Comparison of ENCODE assay signal across 1 cellular context in genomic region chr11:90594658-90595057, GRCh38.
TF ChIP-seq lines count a peak whose summit lies in the region.

No MANE protein-coding gene starts in this region.

TF ChIP-seq in WTC11, 78 proteins besides CTCF, POLR2A, EP300 and RAD21 (continued from another document):
- TF ChIP-seq STAT6 (CRISPR knock-in tag; conservative IDR thresholded peaks at IDR 0.05; ENCODE audit: low read depth) (no peak), ZBTB43 (CRISPR knock-in tag; IDR thresholded peaks at IDR 0.05) (no peak), ZNF281 (CRISPR knock-in tag; IDR thresholded peaks at IDR 0.05) (no peak), ESRRA (CRISPR knock-in tag; IDR thresholded peaks at IDR 0.05; ENCODE audit: borderline replicate concordance) (no peak), MAX (CRISPR knock-in tag; IDR thresholded peaks at IDR 0.05) (no peak), GRHL2 (CRISPR knock-in tag; IDR thresholded peaks at IDR 0.05; ENCODE audit: insufficient replicate concordance, severe bottlenecking) (no peak), TCF7 (CRISPR knock-in tag; IDR thresholded peaks at IDR 0.05; ENCODE audit: low read depth) (no peak), RORB (CRISPR knock-in tag; IDR thresholded peaks at IDR 0.05) (no peak), ATF2 (CRISPR knock-in tag; IDR thresholded peaks at IDR 0.05; ENCODE audit: borderline replicate concordance, low read depth) (no peak), IRF2 (CRISPR knock-in tag; IDR thresholded peaks at IDR 0.05; ENCODE audit: borderline replicate concordance, low read depth) (no peak), USF2 (CRISPR knock-in tag; IDR thresholded peaks at IDR 0.05) (no peak), AR (CRISPR knock-in tag; IDR thresholded peaks at IDR 0.05) (no peak), ATF6 (CRISPR knock-in tag; IDR thresholded peaks at IDR 0.05) (no peak), MXD4 (CRISPR knock-in tag; IDR thresholded peaks at IDR 0.05; ENCODE audit: borderline replicate concordance) (no peak)
